8 cellular contexts compared by ENCODE assay signal in the genomic region with DNA sequence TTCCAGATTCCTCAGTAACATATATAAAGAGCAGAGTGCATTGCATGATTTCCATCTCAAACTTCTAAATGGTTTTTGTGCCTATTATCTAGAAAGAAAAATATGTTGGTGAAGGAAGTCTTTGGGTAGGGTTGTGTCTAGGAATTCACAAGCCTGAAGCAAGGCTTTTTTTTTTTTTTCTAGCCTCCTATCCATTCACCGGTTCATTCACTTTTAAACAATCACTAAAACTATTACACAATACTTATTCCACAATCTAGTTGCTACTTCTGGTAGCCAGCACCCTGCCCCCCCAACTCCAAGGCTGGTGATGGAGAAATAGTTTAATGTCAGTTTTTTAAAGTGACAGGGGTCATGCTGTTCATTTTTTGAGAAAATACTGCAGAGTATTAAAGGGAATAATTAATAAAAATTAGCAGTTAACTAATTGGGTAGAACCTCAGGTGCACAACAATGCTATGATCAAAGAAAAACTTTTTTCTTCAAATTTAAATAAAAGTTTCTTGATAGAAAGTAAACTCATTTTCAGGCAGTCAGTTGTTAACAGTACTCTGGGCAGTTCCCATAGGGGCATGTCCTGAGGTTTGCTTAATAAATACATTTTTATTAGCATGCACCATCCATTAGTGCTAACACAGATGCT. TPM values are rescaled to one million over a fixed set of nuclear protein-coding genes. Genes with fewer than 3 reads are reported as not detected.
DNase-seq lines count a peak whose midpoint lies in the region; ATAC-seq, FAIRE-seq and TF ChIP-seq lines count a peak whose summit lies in the region.

No MANE protein-coding gene starts in this region.

- peak overlapping the region; percentile 89 to 96 for H3K9ac ChIP-seq in liver (ENCODE audit: low read depth in 1 of 2, low read length in 2 of 2)

- H3K9me3 ChIP-seq in liver (ENCODE audit: control insufficient read depth in 4 of 4, low read length in 3 of 4) = no peaks in the 10 kb centered on the region
- H3K9me3 ChIP-seq in upper lobe of left lung = no peaks in the 10 kb centered on the region

- no peak for TF ChIP-seq CTCF in AG04449 (IDR thresholded peaks at IDR 0.05; ENCODE audit: insufficient read depth, low read length, missing control alignments)
- TF ChIP-seq CTCF in liver (IDR thresholded peaks at IDR 0.05; ENCODE audit: low read depth, low read length, missing input control) = no peak
- no peak for TF ChIP-seq CTCF in upper lobe of left lung (IDR thresholded peaks at IDR 0.05)

- H3K4me3 ChIP-seq in AG04449 (ENCODE audit: low read depth, low read length) (peak overlapping the region; percentile 61), liver (ENCODE audit: low read depth in 1 of 3, low read length in 3 of 3) (peak overlapping the region; percentile 37 to 68 (median 53)), upper lobe of left lung (peak overlapping the region in 3 of 4 donors; percentile 48 to 56 (median 56))

- no peak for FAIRE-seq in frontal cortex (lab: Jason Lieb, UNC)

- no peak for TF ChIP-seq POLR2A in upper lobe of left lung (IDR thresholded peaks at IDR 0.05)

- ATAC-seq in upper lobe of left lung (ENCODE audit: low FRiP score in 2 of 2) = no peak

- POLR2A ChIA-PET in AG04449 (lab: Yijun Ruan, JAX) = interaction anchor here (0.5 to 2.6 kb wide), 8 partner anchors 11 to 485 kb away, joined by 3 to 8 read pairs (median 4); partner anchors contain the start of gene IRF2BP2

- 2% methylated on average over 1 of the region's 1 CpG for WGBS in liver
- WGBS in upper lobe of left lung, 2 donors = 0% methylated on average over 1 of the region's 1 CpG

- TF ChIP-seq EP300 in Ishikawa (IDR thresholded peaks at IDR 0.05; ENCODE audit: borderline replicate concordance) (no peak), upper lobe of left lung (IDR thresholded peaks at IDR 0.05) (no peak)

- peak overlapping the region; percentile 97 to 100 for H3K27ac ChIP-seq in liver (ENCODE audit: low read depth in 1 of 2, low read length in 2 of 2)
- H3K27ac ChIP-seq in upper lobe of left lung = peak overlapping the region; percentile 98 to 100 (median 99)

- H3K36me3 ChIP-seq in liver (ENCODE audit: control insufficient read depth in 4 of 4, insufficient read depth in 3 of 4, low read depth in 1 of 4, low read length in 3 of 4) (no peaks in the 10 kb centered on the region), upper lobe of left lung (peaks cover 0 to 2% (median 0%) of the 10 kb centered on the region in 4 donors)

- TF ChIP-seq RAD21 in Ishikawa (IDR thresholded peaks at IDR 0.05; ENCODE audit: low read depth) = no peak
- peak; percentile 31 to 44 for TF ChIP-seq RAD21 in liver (IDR thresholded peaks at IDR 0.05)

- CTCF ChIA-PET in AG04449 (lab: Yijun Ruan, JAX) = interaction anchor here (0.6 to 3.5 kb wide), 9 partner anchors 61 to 485 kb away, joined by 3 to 18 read pairs (median 4); no protein-coding TSS in a partner anchor

- H3K27me3 ChIP-seq in liver (ENCODE audit: control insufficient read depth in 4 of 4, insufficient read depth in 4 of 4, low read length in 3 of 4) (no peaks in the 10 kb centered on the region), upper lobe of left lung (no peaks in the 10 kb centered on the region)

- H3K4me1 ChIP-seq in liver (ENCODE audit: control insufficient read depth in 4 of 4, insufficient read depth in 4 of 4, low read length in 3 of 4) (peaks cover 7 to 42% (median 35%) of the 10 kb centered on the region in 4 donors), upper lobe of left lung (peaks cover 49 to 60% (median 53%) of the 10 kb centered on the region in 4 donors)

- DNase-seq in AG04449 (ENCODE audit: low read depth, low spot score) (no peak), astrocyte of the hippocampus (ENCODE audit: low read depth, low spot score) (peak; percentile 27), upper lobe of left lung (peak in 1 of 2 donors; percentile 80), frontal cortex (ENCODE audit: low spot score in 2 of 2) (no peak), SHP77 treated with DMSO at 0.1 percent for 48 hours (lab: John Stamatoyannopoulos, UW) (no peak), occipital lobe (lab: John Stamatoyannopoulos, UW) (no peak)

TF ChIP-seq in Ishikawa, 13 proteins besides CTCF, POLR2A, EP300 and RAD21:
- TF ChIP-seq, protein P1, sequence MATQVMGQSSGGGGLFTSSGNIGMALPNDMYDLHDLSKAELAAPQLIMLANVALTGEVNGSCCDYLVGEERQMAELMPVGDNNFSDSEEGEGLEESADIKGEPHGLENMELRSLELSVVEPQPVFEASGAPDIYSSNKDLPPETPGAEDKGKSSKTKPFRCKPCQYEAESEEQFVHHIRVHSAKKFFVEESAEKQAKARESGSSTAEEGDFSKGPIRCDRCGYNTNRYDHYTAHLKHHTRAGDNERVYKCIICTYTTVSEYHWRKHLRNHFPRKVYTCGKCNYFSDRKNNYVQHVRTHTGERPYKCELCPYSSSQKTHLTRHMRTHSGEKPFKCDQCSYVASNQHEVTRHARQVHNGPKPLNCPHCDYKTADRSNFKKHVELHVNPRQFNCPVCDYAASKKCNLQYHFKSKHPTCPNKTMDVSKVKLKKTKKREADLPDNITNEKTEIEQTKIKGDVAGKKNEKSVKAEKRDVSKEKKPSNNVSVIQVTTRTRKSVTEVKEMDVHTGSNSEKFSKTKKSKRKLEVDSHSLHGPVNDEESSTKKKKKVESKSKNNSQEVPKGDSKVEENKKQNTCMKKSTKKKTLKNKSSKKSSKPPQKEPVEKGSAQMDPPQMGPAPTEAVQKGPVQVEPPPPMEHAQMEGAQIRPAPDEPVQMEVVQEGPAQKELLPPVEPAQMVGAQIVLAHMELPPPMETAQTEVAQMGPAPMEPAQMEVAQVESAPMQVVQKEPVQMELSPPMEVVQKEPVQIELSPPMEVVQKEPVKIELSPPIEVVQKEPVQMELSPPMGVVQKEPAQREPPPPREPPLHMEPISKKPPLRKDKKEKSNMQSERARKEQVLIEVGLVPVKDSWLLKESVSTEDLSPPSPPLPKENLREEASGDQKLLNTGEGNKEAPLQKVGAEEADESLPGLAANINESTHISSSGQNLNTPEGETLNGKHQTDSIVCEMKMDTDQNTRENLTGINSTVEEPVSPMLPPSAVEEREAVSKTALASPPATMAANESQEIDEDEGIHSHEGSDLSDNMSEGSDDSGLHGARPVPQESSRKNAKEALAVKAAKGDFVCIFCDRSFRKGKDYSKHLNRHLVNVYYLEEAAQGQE (IDR thresholded peaks at IDR 0.05; ENCODE audit: low read depth) = no peak
- TF ChIP-seq ZBTB7A (IDR thresholded peaks at IDR 0.05; ENCODE audit: low read depth) (no peak), YY1 (IDR thresholded peaks at IDR 0.05; ENCODE audit: low read depth) (no peak), CEBPB (IDR thresholded peaks at IDR 0.05) (peak; percentile 55; the same call in 1 of the 2 replicates)
- TF ChIP-seq, protein P2, sequence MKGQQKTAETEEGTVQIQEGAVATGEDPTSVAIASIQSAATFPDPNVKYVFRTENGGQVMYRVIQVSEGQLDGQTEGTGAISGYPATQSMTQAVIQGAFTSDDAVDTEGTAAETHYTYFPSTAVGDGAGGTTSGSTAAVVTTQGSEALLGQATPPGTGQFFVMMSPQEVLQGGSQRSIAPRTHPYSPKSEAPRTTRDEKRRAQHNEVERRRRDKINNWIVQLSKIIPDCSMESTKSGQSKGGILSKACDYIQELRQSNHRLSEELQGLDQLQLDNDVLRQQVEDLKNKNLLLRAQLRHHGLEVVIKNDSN (IDR thresholded peaks at IDR 0.05) = no peak

TF ChIP-seq in liver, 16 proteins besides CTCF, POLR2A, EP300 and RAD21:
- no peak for TF ChIP-seq NR2F2 (IDR thresholded peaks at IDR 0.05)
- TF ChIP-seq TAF1 (conservative IDR thresholded peaks at IDR 0.05) = peak; percentile 3
- TF ChIP-seq YY1 (IDR thresholded peaks at IDR 0.05) = peak; percentile 60
- peak in 1 of 2 donors; percentile 71 for TF ChIP-seq RXRA (IDR thresholded peaks at IDR 0.05)
- TF ChIP-seq FOXA1 (IDR thresholded peaks at IDR 0.05) = no peak
- peak; percentile 12 for TF ChIP-seq HNF4G (IDR thresholded peaks at IDR 0.05)
- peak; percentile 16 for TF ChIP-seq ZBTB33 (IDR thresholded peaks at IDR 0.05)
- TF ChIP-seq ATF3 (IDR thresholded peaks at IDR 0.05) = no peak
- TF ChIP-seq JUND (IDR thresholded peaks at IDR 0.05) = peak in 1 of 2 donors; percentile 27
- peak; percentile 46 to 61 for TF ChIP-seq HNF4A (conservative IDR thresholded peaks at IDR 0.05)
- peak in 1 of 2 donors; percentile 28 for TF ChIP-seq EGR1 (IDR thresholded peaks at IDR 0.05; ENCODE audit: low read depth in 2 of 2)
- peak; percentile 21 for TF ChIP-seq SP1 (IDR thresholded peaks at IDR 0.05)

RNA-seq across cellular contexts. Expression of gene IRF2BP2, which starts 10.9 kb away (rescaled TPM):
- total RNA-seq in liver = 10 to 100 TPM; 31.5 to 48.2 TPM
- 10 to 100 TPM; 22.2 to 39.3 TPM for polyA plus RNA-seq in liver
- 100 to 1,000 TPM in 3 of 6 donors, 10 to 100 TPM in 3; 83.8 to 157 (median 116) TPM for total RNA-seq in upper lobe of left lung
- 97.0 TPM for total RNA-seq in frontal cortex
- 140 TPM for total RNA-seq in occipital lobe
